ENCODE assay signal across 1 cellular context in the genomic region with DNA sequence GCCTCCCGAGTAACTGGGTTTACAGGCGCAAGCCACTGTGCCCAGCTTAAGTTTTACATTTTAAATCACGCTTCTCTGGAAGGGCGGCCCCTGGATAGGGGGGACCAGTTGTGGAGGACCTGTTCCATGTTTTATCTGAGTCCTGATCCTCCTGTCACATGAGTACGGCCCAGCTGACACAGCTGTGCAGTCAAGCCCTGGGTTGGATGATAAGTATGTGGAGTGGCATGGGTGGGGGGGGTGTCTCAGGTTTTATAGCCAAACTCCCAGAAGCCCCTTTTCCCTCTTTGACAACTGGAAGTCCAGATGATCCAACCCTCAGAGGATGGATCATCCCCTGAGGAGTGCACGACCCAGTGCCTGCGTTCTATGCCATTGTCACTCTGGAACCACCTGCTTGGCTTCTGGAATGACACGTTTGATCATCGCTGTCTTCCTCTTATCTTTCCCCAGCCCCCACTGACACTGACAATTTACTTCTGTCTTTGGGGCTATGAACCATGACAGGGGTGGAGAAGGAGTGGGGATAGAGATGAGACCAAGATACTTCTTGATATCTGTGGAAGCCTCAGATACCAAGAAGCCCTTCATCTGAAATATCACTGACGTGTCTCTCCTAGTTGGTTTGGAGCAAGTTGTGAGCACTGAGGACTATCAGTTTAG.
TF ChIP-seq lines count a peak whose summit lies in the region.

No MANE protein-coding gene starts in this region.

TF ChIP-seq in A549, 52 proteins besides CTCF, POLR2A, EP300 and RAD21 (continued from another document):
- TF ChIP-seq RCOR1 (IDR thresholded peaks at IDR 0.05; ENCODE audit: low read depth, low read length) (no peak), CHD4 (IDR thresholded peaks at IDR 0.05; ENCODE audit: borderline replicate concordance) (no peak), POLR2AphosphoS2 (conservative IDR thresholded peaks at IDR 0.05; ENCODE audit: low read length) (no peak), TFCP2L1 (CRISPR knock-in tag; IDR thresholded peaks at IDR 0.05) (no peak), HOXB5 (CRISPR knock-in tag; IDR thresholded peaks at IDR 0.05) (no peak)
